In the genomic region with DNA sequence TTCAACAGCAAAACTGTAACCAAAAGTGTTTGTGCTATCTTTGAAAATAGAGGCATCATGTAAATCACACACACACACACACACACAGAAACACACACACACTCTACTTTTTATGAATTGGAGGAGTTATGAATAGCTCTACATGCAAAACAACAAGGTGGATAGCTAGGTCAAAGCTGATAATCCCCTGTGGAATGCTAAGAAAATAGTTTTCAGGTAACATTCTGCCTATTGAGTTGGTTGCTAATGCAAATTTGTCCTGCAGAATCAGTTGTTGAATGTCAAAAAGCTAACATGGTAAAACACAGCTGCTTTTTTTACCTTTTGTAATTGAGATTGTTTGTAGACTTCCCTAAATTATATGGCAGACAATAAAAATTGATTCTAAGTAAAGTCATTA, we compare ENCODE assay signal across 18 cellular contexts.
DNase-seq lines count a peak whose midpoint lies in the region; FAIRE-seq and TF ChIP-seq lines count a peak whose summit lies in the region.
"Had no signal": no experiment of that assay in that cellular context is flagged by ENCODE, and none has a peak within 500 bp of the region (broad histone marks: within the 10 kb centered on the region; RNA-seq: fewer than 3 reads in every experiment).

No MANE protein-coding gene starts in this region.

- no peak overlapping the region for H4K8ac ChIP-seq in H1 (ENCODE audit: extremely low read depth, insufficient read depth, low read length)

- H2BK20ac ChIP-seq in H1 (ENCODE audit: low read length): no peak overlapping the region

- no peaks in the 10 kb centered on the region for H3K36me3 ChIP-seq in HUES48 (ENCODE audit: control insufficient read depth, insufficient read depth, low read length)
- H3K36me3 ChIP-seq in H1 (ENCODE audit: control insufficient read depth in 2 of 4, insufficient read depth in 4 of 4, low read length in 3 of 4): no peaks in the 10 kb centered on the region
- no peaks in the 10 kb centered on the region for H3K36me3 ChIP-seq in iPS-18a (ENCODE audit: control insufficient read depth, low read depth, low read length)

- H2AK5ac ChIP-seq in H1 (ENCODE audit: low read depth, low read length): no peak overlapping the region

- no peaks in the 10 kb centered on the region for H3K9me3 ChIP-seq in HUES48 (ENCODE audit: control insufficient read depth, insufficient read depth, low read length)
- H3K9me3 ChIP-seq in H1 (ENCODE audit: insufficient read depth in 2 of 2, low read depth in 1 of 2, low read length in 1 of 2): no peaks in the 10 kb centered on the region
- no peaks in the 10 kb centered on the region for H3K9me3 ChIP-seq in iPS-18a (ENCODE audit: control insufficient read depth, low read depth, low read length)

- CTCF ChIA-PET in H1 (lab: Charles Lee; ENCODE audit: partially characterized antibody): interaction anchor here (1.0 kb wide), 1 partner anchor 310 kb away, joined by 5 read pairs; no protein-coding TSS in a partner anchor

- POLR2A ChIA-PET in H1 (lab: Charles Lee; ENCODE audit: partially characterized antibody): no interaction called here

- peak; percentile 66 for FAIRE-seq in H1 (lab: Jason Lieb, UNC)
- FAIRE-seq: A204.1, D721Med, GM12892, H54 had no signal

- no peak overlapping the region for H3K56ac ChIP-seq in H1 (replicated peaks; ENCODE audit: insufficient read length, low read depth, low read length)

- no peak for TF ChIP-seq CTCF in H1 (IDR thresholded peaks at IDR 0.05; ENCODE audit: control extremely low read depth in 1 of 3, insufficient read depth in 1 of 3, low read depth in 1 of 3, low read length in 3 of 3)

- H3K18ac ChIP-seq in H1 (ENCODE audit: extremely low read depth, low read length): no peak overlapping the region

- no peaks in the 10 kb centered on the region for H4K20me1 ChIP-seq in H1 (replicated peaks in 1 of 2; ENCODE audit: control insufficient read depth in 1 of 2, insufficient read depth in 2 of 2, low read length in 2 of 2)

- H3K4me1 ChIP-seq in HUES48 (ENCODE audit: control insufficient read depth, insufficient read depth, low read length): peaks cover 44% of the 10 kb centered on the region
- peaks cover 0 to 8% (median 1%) of the 10 kb centered on the region in 4 experiments; a peak in 2 of 7 replicates for H3K4me1 ChIP-seq in H1 (replicated peaks in 1 of 4; ENCODE audit: control insufficient read depth in 3 of 4, insufficient read depth in 4 of 4, low read length in 3 of 4)
- peaks cover 20% of the 10 kb centered on the region for H3K4me1 ChIP-seq in iPS-18a (ENCODE audit: control insufficient read depth, low read depth, low read length)

- H2BK12ac ChIP-seq in H1 (ENCODE audit: low read depth, low read length): no peak overlapping the region

- H4K5ac ChIP-seq in H1 (ENCODE audit: insufficient read length, low read depth, low read length): no peak overlapping the region

- H3K79me1 ChIP-seq in H1 (ENCODE audit: low read depth, low read length): no peaks in the 10 kb centered on the region

- no peak for TF ChIP-seq POLR2A in H1 (IDR thresholded peaks at IDR 0.05; ENCODE audit: control extremely low read depth in 1 of 2, low read depth in 2 of 2, low read length in 2 of 2)

- H3K14ac ChIP-seq in H1 (ENCODE audit: insufficient read length): no peak overlapping the region

- H3K4ac ChIP-seq in H1 (replicated peaks; ENCODE audit: insufficient read length, low read depth, low read length): no peak overlapping the region

- H2BK5ac ChIP-seq in H1 (ENCODE audit: low read depth, low read length): no peak overlapping the region; the same call in 1 of the 2 replicates

- H3K27ac ChIP-seq in HUES48 (ENCODE audit: low read depth, low read length) (peak overlapping the region; percentile 72), H1 (ENCODE audit: low read depth, low read length) (no peak overlapping the region; the same call in 1 of the 2 replicates), iPS-18a (ENCODE audit: low read length) (no peak overlapping the region)

- no peak overlapping the region for H2AFZ ChIP-seq in H1 (ENCODE audit: low read length)

- no peaks in the 10 kb centered on the region for H3K27me3 ChIP-seq in HUES48 (ENCODE audit: control insufficient read depth, insufficient read depth, low read length)
- H3K27me3 ChIP-seq in H1 (replicated peaks in 1 of 4; ENCODE audit: control insufficient read depth in 3 of 4, extremely low read depth in 1 of 4, insufficient read depth in 3 of 4, low read length in 3 of 4): no peaks in the 10 kb centered on the region
- H3K27me3 ChIP-seq in iPS-18a (ENCODE audit: control insufficient read depth, insufficient read depth, low read length): no peaks in the 10 kb centered on the region

- no peak overlapping the region; the same call in 1 of the 2 replicates for H3K4me3 ChIP-seq in HUES48 (ENCODE audit: low read depth, low read length)
- H3K4me3 ChIP-seq in H1 (ENCODE audit: extremely low read depth in 1 of 4, insufficient read depth in 2 of 4, low read depth in 3 of 4, low read length in 4 of 4): peak overlapping the region in 1 of 4 experiments; percentile 22; a peak in 1 of 8 replicates
- peak overlapping the region; percentile 1 for H3K4me3 ChIP-seq in iPS-18a (ENCODE audit: low read length)

- DNase-seq in H1 (ENCODE audit: low read depth in 1 of 2, low spot score in 2 of 2): no peak
- no peak for DNase-seq in GDM1 (lab: John Stamatoyannopoulos, UW)
- DNase-seq in AG08395 (ENCODE audit: low spot score): no peak
- DNase-seq in NCI-H2107 treated with DMSO at 0.1 percent for 48 hours (lab: John Stamatoyannopoulos, UW; ENCODE audit: unreplicated experiment): no peak
- DNase-seq in pons (ENCODE audit: low spot score): no peak
- DNase-seq: CD8-positive, alpha-beta T cell; COR-L47; DMS153; DMS79 treated with DMSO at 0.1 percent for 48 hours; EL; IMR-90; KBM-7 had no signal

- H3K23me2 ChIP-seq in H1 (ENCODE audit: low read depth, low read length): no peaks in the 10 kb centered on the region; the same call in 1 of the 2 replicates

- no peak for TF ChIP-seq EP300 in H1 (IDR thresholded peaks at IDR 0.05; ENCODE audit: borderline replicate concordance in 1 of 2, low read depth in 2 of 2, low read length in 2 of 2)

- H3K79me2 ChIP-seq in H1 (ENCODE audit: control insufficient read depth in 1 of 2, insufficient read depth in 2 of 2, low read length in 2 of 2): no peaks in the 10 kb centered on the region

- no peak overlapping the region for H2BK120ac ChIP-seq in H1 (replicated peaks; ENCODE audit: low read depth, low read length)

- peak overlapping the region in 1 of 2 experiments; percentile 45; a peak in 2 of 4 replicates for H3K4me2 ChIP-seq in H1 (ENCODE audit: insufficient read depth in 1 of 2, low read depth in 2 of 2, low read length in 2 of 2)

- no peak overlapping the region for H4K91ac ChIP-seq in H1 (replicated peaks; ENCODE audit: insufficient read length, low read length)

- H3K9ac ChIP-seq in HUES48 (ENCODE audit: low read depth, low read length): 0 out of 2 replicates have a peak overlapping the region, but pooled peaks have one; percentile 35
- H3K9ac ChIP-seq in H1 (replicated peaks in 1 of 4; ENCODE audit: extremely low read depth in 1 of 4, low read depth in 3 of 4, low read length in 3 of 4): no peak overlapping the region
- no peak overlapping the region for H3K9ac ChIP-seq in iPS-18a (ENCODE audit: low read length)

- no peak overlapping the region for H2BK15ac ChIP-seq in H1 (ENCODE audit: low read length)

- no peak overlapping the region for H3K23ac ChIP-seq in H1 (ENCODE audit: insufficient read length)

- TF ChIP-seq RAD21 in H1 (IDR thresholded peaks at IDR 0.05 in 1 of 2, conservative IDR thresholded peaks at IDR 0.05 in 1 of 2; ENCODE audit: low read depth in 2 of 2, low read length in 2 of 2): no peak

TF ChIP-seq in H1, 55 proteins besides CTCF, POLR2A, EP300 and RAD21 (continues in another document):
- TF ChIP-seq NRF1 (IDR thresholded peaks at IDR 0.05; ENCODE audit: low read depth, low read length): no peak
- TF ChIP-seq RBBP5 (IDR thresholded peaks at IDR 0.05; ENCODE audit: borderline replicate concordance, low read depth, low read length): no peak
- no peak for TF ChIP-seq NANOG (IDR thresholded peaks at IDR 0.05; ENCODE audit: insufficient read depth, low read depth, low read length, poor library complexity, severe bottlenecking)
- no peak for TF ChIP-seq YY1 (IDR thresholded peaks at IDR 0.05; ENCODE audit: low read depth, low read length)
- no peak for TF ChIP-seq PHF8 (conservative IDR thresholded peaks at IDR 0.05; ENCODE audit: low read depth, low read length)
- no peak for TF ChIP-seq SUZ12 (IDR thresholded peaks at IDR 0.05; ENCODE audit: low read length)
- no peak for TF ChIP-seq KDM4A (IDR thresholded peaks at IDR 0.05; ENCODE audit: low read depth, low read length, severe bottlenecking)
- TF ChIP-seq TEAD4 (IDR thresholded peaks at IDR 0.05; ENCODE audit: low read depth, low read length): peak; percentile 82
- TF ChIP-seq FOSL1 (IDR thresholded peaks at IDR 0.05; ENCODE audit: insufficient read depth, low read depth, low read length): no peak
- 0 out of 4 replicates have a peak, but pooled peaks of 1 of the 2 experiments have one; percentile 63 for TF ChIP-seq HDAC2 (IDR thresholded peaks at IDR 0.05; ENCODE audit: borderline replicate concordance in 1 of 2, low read depth in 2 of 2, low read length in 2 of 2)
